31 cellular contexts compared by ENCODE assay signal in the genomic region with DNA sequence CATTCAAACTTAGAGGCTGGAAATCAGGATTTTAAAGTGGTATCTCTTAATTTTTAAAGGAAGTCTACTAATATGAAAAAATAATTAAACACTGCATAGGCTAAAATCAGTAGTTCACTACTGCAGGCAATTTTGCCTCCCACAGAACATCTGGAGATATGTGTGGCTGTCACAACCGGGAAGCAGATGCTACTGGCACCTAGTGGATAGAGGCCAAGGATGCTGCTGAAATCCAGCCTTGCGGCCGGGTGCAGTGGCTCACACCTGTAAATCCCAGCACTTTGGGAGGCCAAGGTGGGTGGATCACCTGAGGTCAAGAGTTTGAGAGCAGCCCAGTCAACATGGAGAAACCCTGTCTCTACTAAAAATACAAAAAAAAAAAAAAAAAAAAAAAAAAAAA.
"Had no signal": no experiment of that assay in that cellular context is flagged by ENCODE, and none has a peak within 500 bp of the region (broad histone marks: within the 10 kb centered on the region; RNA-seq: fewer than 3 reads in every experiment).

No MANE protein-coding gene starts in this region.

- DNase-seq: activated CD4-positive, alpha-beta T cell treated with anti-CD3 and anti-CD28 coated beads for 36 hours; activated CD4-positive, CD25-positive, alpha-beta regulatory T cell; activated effector memory CD4-positive, alpha-beta T cell treated with Interleukin-2 at 50 U/mL for 16 hours; activated naive CD4-positive, alpha-beta T cell treated with Interleukin-2 at 50 U/mL for 16 hours; activated T-cell treated with anti-CD3 and anti-CD28 coated beads for 4 hours; anterior cingulate cortex; dermis blood vessel endothelial cell; effector CD4-positive, alpha-beta T cell; esophagus squamous epithelium; foreskin melanocyte; heart right ventricle; islet precursor cell; left cardiac atrium; mammary epithelial cell; naive thymus-derived CD4-positive, alpha-beta T cell; nucleus accumbens; psoas muscle; stimulated activated CD4-positive, alpha-beta T cell treated with anti-CD3 and anti-CD28 coated beads, Interleukin-2, amount 100 ng/mL, for 24 hours; stimulated activated naive B cell treated with anti-CD40 and anti-IgM and Interleukin-4, amounts not matched to agents 10 μg/mL and 1 μg/mL and 100 μg/mL, for 72 hours; stomach; T-helper 2 cell; thyroid gland; upper lobe of left lung had no signal

- H3K4me2 ChIP-seq: smooth muscle cell had no signal

- H3K4me3 ChIP-seq: esophagus squamous epithelium, heart right ventricle, psoas muscle, smooth muscle cell, stomach, thyroid gland, upper lobe of left lung, vagina had no signal

- H3K9me3 ChIP-seq: esophagus squamous epithelium, heart right ventricle, psoas muscle, stomach, thyroid gland, upper lobe of left lung, vagina had no signal

- H3K36me3 ChIP-seq: esophagus squamous epithelium, heart right ventricle, stomach, thyroid gland, upper lobe of left lung, vagina had no signal

- H3K9me3 Mint-ChIP-seq: mesothelial cell of epicardium; stimulated activated naive B cell treated with anti-CD40 and anti-IgM and Interleukin-4, amounts not matched to agents 10 μg/mL and 1 μg/mL and 100 μg/mL, for 72 hours had no signal

- ATAC-seq: activated CD4-positive, alpha-beta T cell treated with anti-CD3 and anti-CD28 coated beads for 36 hours; heart right ventricle; left cardiac atrium; naive thymus-derived CD4-positive, alpha-beta T cell; psoas muscle; stimulated activated naive B cell treated with anti-CD40 and anti-IgM and Interleukin-4, amounts not matched to agents 10 μg/mL and 1 μg/mL and 100 μg/mL, for 72 hours had no signal

- H3K4me3 Mint-ChIP-seq: activated CD4-positive, alpha-beta T cell treated with anti-CD3 and anti-CD28 coated beads for 36 hours; activated naive CD8-positive, alpha-beta T cell; mesothelial cell of epicardium; naive thymus-derived CD4-positive, alpha-beta T cell; stimulated activated naive B cell treated with anti-CD40 and anti-IgM and Interleukin-4, amounts not matched to agents 10 μg/mL and 1 μg/mL and 100 μg/mL, for 72 hours had no signal

- H3K27ac Mint-ChIP-seq: activated CD4-positive, alpha-beta T cell treated with anti-CD3 and anti-CD28 coated beads for 36 hours; activated naive CD8-positive, alpha-beta T cell; mesothelial cell of epicardium; stimulated activated naive B cell treated with anti-CD40 and anti-IgM and Interleukin-4, amounts not matched to agents 10 μg/mL and 1 μg/mL and 100 μg/mL, for 72 hours had no signal

- H3K4me1 ChIP-seq: parathyroid adenoma, psoas muscle, stomach, thyroid gland, vagina had no signal

- H3K27me3 ChIP-seq: esophagus squamous epithelium, stomach, thyroid gland, upper lobe of left lung, vagina had no signal

- H3K36me3 Mint-ChIP-seq: activated naive CD8-positive, alpha-beta T cell; mesothelial cell of epicardium; naive thymus-derived CD4-positive, alpha-beta T cell; stimulated activated naive B cell treated with anti-CD40 and anti-IgM and Interleukin-4, amounts not matched to agents 10 μg/mL and 1 μg/mL and 100 μg/mL, for 72 hours had no signal

- H3K9ac ChIP-seq: parathyroid adenoma had no signal

- H3K27me3 Mint-ChIP-seq: activated CD4-positive, alpha-beta T cell treated with anti-CD3 and anti-CD28 coated beads for 36 hours; activated naive CD8-positive, alpha-beta T cell; naive thymus-derived CD4-positive, alpha-beta T cell had no signal

- FAIRE-seq: colon, endometrium had no signal

- H2AFZ ChIP-seq: parathyroid adenoma had no signal

- H3K79me2 ChIP-seq: parathyroid adenoma had no signal

- H3K4me1 Mint-ChIP-seq: mesothelial cell of epicardium had no signal

- H3K27ac ChIP-seq: epithelial cell of prostate, esophagus squamous epithelium, heart right ventricle, parathyroid adenoma, psoas muscle, stomach, thyroid gland, upper lobe of left lung, vagina had no signal
